18 cellular contexts compared by ENCODE assay signal in the genomic region with DNA sequence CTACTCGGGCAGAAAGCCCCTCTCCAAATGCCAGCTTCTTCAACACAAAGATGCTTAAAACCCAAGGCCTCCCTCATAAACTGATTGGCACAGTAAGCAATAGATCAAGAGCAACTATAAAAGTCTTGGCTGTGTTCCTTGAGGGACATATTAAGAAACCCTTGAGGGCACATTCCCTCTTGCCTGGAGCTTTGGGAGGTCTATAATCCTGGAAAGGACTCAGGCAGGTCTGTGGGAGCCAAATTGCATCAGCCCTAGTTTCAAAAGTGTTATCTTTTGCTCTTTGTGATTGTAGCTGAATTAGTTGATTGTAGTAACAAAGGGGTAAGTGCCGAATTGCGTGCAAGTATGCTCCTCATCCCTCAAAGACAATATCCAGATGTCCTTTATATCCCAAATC. TPM values are rescaled to one million over a fixed set of nuclear protein-coding genes. Genes with fewer than 3 reads are reported as not detected.
DNase-seq lines count a peak whose midpoint lies in the region; ATAC-seq and TF ChIP-seq lines count a peak whose summit lies in the region.
"Had no signal": no experiment of that assay in that cellular context is flagged by ENCODE, and none has a peak within 500 bp of the region (broad histone marks: within the 10 kb centered on the region; RNA-seq: fewer than 3 reads in every experiment).

No MANE protein-coding gene starts in this region.

- peaks cover 8% of the 10 kb centered on the region for H3K4me1 Mint-ChIP-seq in WTC11
- H3K4me1 Mint-ChIP-seq: IgD-negative memory B cell had no signal

- peak overlapping the region; percentile 27 for H3K9ac ChIP-seq in SK-N-MC (ENCODE audit: insufficient read length)
- H3K9ac ChIP-seq: GM23248 had no signal

- peak overlapping the region; percentile 99 for H3K27ac ChIP-seq in SK-N-MC
- H3K27ac ChIP-seq: C4-2B, GM23248 had no signal

- ATAC-seq in HG02973 (IDR thresholded peaks at IDR 0.05; ENCODE audit: unreplicated experiment) = no peak
- ATAC-seq in WTC11 = no peak
- no peak for ATAC-seq in HG03095 (IDR thresholded peaks at IDR 0.05; ENCODE audit: unreplicated experiment)
- ATAC-seq: HepG2 had no signal

- no peak overlapping the region for H3K27ac Mint-ChIP-seq in WTC11
- H3K27ac Mint-ChIP-seq: CD4-positive, alpha-beta T cell; HFFc6; IgD-negative memory B cell had no signal

- peak; percentile 83 for DNase-seq in DMS79 treated with DMSO at 0.1 percent for 48 hours (lab: John Stamatoyannopoulos, UW)
- DNase-seq in SK-N-MC (ENCODE audit: low read depth, low spot score) = no peak
- peak; percentile 11 for DNase-seq in mesenteric fat pad (ENCODE audit: low spot score)
- DNase-seq in NOMO-1 treated with dmso at 0.1 percent for 144 hours (lab: John Stamatoyannopoulos, UW; ENCODE audit: unreplicated experiment) = no peak
- no peak for DNase-seq in WTC11 (ENCODE audit: low spot score)
- DNase-seq: AML-193; Caco-2; CD4-positive, alpha-beta T cell; GF-D8; GM23248; HCEC 1CT; HFFc6; KBM-7 had no signal

- no peak for TF ChIP-seq CTCF in WTC11 (IDR thresholded peaks at IDR 0.05)

- peak overlapping the region; percentile 37 for H3K4me3 ChIP-seq in SK-N-MC
- H3K4me3 ChIP-seq: GM23248 had no signal

- no peak overlapping the region for H3K4me3 Mint-ChIP-seq in WTC11
- H3K4me3 Mint-ChIP-seq: CD4-positive, alpha-beta T cell; HFFc6; IgD-negative memory B cell had no signal

- no peaks in the 10 kb centered on the region for H3K9me3 Mint-ChIP-seq in WTC11
- H3K9me3 Mint-ChIP-seq: CD4-positive, alpha-beta T cell; HFFc6 had no signal

- no peaks in the 10 kb centered on the region for H3K36me3 Mint-ChIP-seq in WTC11

- H3K27me3 Mint-ChIP-seq in WTC11 (ENCODE audit: low read depth) = peaks cover 61% of the 10 kb centered on the region
- H3K27me3 Mint-ChIP-seq: CD4-positive, alpha-beta T cell had no signal

- CTCF ChIA-PET in WTC11 (lab: Charles Lee) = interaction anchor here (1.3 kb wide), 1 partner anchor 29 kb away, joined by 4 read pairs; no protein-coding TSS in a partner anchor

- H3K9me3 ChIP-seq in SK-N-MC (ENCODE audit: low read depth, low read length) = no peaks in the 10 kb centered on the region
- H3K9me3 ChIP-seq: Caco-2 had no signal

- POLR2A ChIA-PET in WTC11 (lab: Charles Lee) = no interaction called here

- H3K36me3 ChIP-seq in SK-N-MC (ENCODE audit: insufficient read depth, low read length) = no peaks in the 10 kb centered on the region

TF ChIP-seq in WTC11, 78 proteins besides CTCF, POLR2A, EP300 and RAD21:
- no peak for TF ChIP-seq SMAD3 (CRISPR knock-in tag; IDR thresholded peaks at IDR 0.05; ENCODE audit: borderline replicate concordance)
TF ChIP-seq in WTC11: peak in this region for 0.

RNA-seq across cellular contexts. Expression of a gene that starts 18.6 kb away (rescaled TPM):
- 81.0 TPM for total RNA-seq in mesenteric fat pad
- 4.6 to 5.6 TPM (median 4.9 TPM) in 3 replicates for total RNA-seq in WTC11 (2021)

Comparison
In these comparisons a context has a peak if more than half of its experiments do, and no peak if none do; other contexts are left out.
1. DNase-seq: peak in DMS79 treated with DMSO at 0.1 percent for 48 hours (single experiment) and mesenteric fat pad (single experiment); none in SK-N-MC (single experiment), NOMO-1 treated with dmso at 0.1 percent for 144 hours (single experiment) and WTC11 (single experiment).
2. RNA of a gene that starts 18.6 kb away (total RNA-seq): 81.0 TPM in mesenteric fat pad (single experiment); 4.6 to 5.6 TPM in WTC11; every median in the first group is over 10 times any median in the second.